In the genomic region with DNA sequence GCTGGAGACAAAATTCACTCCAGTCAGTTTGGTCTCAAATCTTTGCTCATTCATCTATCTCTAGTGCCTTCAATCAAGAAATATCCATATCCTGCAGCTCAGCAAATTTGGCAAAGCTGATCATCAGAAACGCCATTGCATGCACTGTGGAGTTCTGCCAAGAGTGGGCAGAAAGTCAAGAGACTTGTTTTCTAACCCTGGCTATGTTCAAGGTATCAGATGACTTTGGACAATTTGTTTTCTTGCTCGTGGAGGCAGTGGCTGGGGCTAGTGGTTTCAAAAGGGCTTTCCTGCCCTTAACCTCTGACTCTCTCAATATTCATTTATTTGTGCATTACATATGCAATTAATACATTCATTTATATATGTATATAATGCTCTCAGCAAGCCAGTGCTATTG, we compare ENCODE assay signal across 33 cellular contexts. TPM values are rescaled to one million over a fixed set of nuclear protein-coding genes. Genes with fewer than 3 reads are reported as not detected.
DNase-seq lines count a peak whose midpoint lies in the region; ATAC-seq lines count a peak whose summit lies in the region.
"Had no signal": no experiment of that assay in that cellular context is flagged by ENCODE, and none has a peak within 500 bp of the region (broad histone marks: within the 10 kb centered on the region; RNA-seq: fewer than 3 reads in every experiment).

No MANE protein-coding gene starts in this region.

- H3K4me3 Mint-ChIP-seq in natural killer cell treated with Interleukin-12 subunit alpha and Interleukin-12 subunit beta and Interleukin-15 and Interleukin-18, amount 100 ng/mL, for 72 hours, result no peak overlapping the region
- H3K4me3 Mint-ChIP-seq: activated T-cell treated with anti-CD3 and anti-CD28 coated beads, Interleukin-2, amount 50 U/mL, for 72 hours; central memory CD8-positive, alpha-beta T cell; dendritic cell treated with granulocyte-macrophage colony-stimulating factor and Interleukin-4, amounts not matched to agents 40 ng/mL and 50 ng/mL, for 4 days; naive thymus-derived CD8-positive, alpha-beta T cell; stimulated activated effector memory CD8-positive, alpha-beta T cell treated with anti-CD3 and anti-CD28 coated beads, Interleukin-12 subunit alpha, Interleukin-12 subunit beta, amount 100 ng/mL, for 72 hours had no signal

- peak; percentile 85 for ATAC-seq in left ventricle myocardium superior
- no peak for ATAC-seq in GM21825 (IDR thresholded peaks at IDR 0.05; ENCODE audit: unreplicated experiment)
- ATAC-seq in natural killer cell treated with Interleukin-12 subunit alpha and Interleukin-12 subunit beta and Interleukin-15 and Interleukin-18, amount 100 ng/mL, for 72 hours, result no peak
- ATAC-seq: activated T-cell treated with anti-CD3 and anti-CD28 coated beads, Interleukin-2, amount 50 U/mL, for 72 hours; HCT116; naive thymus-derived CD8-positive, alpha-beta T cell; stimulated activated effector memory CD8-positive, alpha-beta T cell treated with anti-CD3 and anti-CD28 coated beads, Interleukin-12 subunit alpha, Interleukin-12 subunit beta, amount 100 ng/mL, for 72 hours had no signal

- H3K36me3 Mint-ChIP-seq in natural killer cell treated with Interleukin-12 subunit alpha and Interleukin-12 subunit beta and Interleukin-15 and Interleukin-18, amount 100 ng/mL, for 72 hours, result no peaks in the 10 kb centered on the region
- H3K36me3 Mint-ChIP-seq: stimulated activated effector memory CD8-positive, alpha-beta T cell treated with anti-CD3 and anti-CD28 coated beads, Interleukin-12 subunit alpha, Interleukin-12 subunit beta, amount 100 ng/mL, for 72 hours had no signal

- intact Hi-C loops in left ventricle myocardium superior (cut with micrococcal nuclease), result no loop called here

- no peaks in the 10 kb centered on the region for H3K9me3 Mint-ChIP-seq in natural killer cell treated with Interleukin-12 subunit alpha and Interleukin-12 subunit beta and Interleukin-15 and Interleukin-18, amount 100 ng/mL, for 72 hours
- H3K9me3 Mint-ChIP-seq: activated T-cell treated with anti-CD3 and anti-CD28 coated beads, Interleukin-2, amount 50 U/mL, for 72 hours; central memory CD8-positive, alpha-beta T cell; dendritic cell treated with granulocyte-macrophage colony-stimulating factor and Interleukin-4, amounts not matched to agents 40 ng/mL and 50 ng/mL, for 4 days; naive thymus-derived CD8-positive, alpha-beta T cell; stimulated activated effector memory CD8-positive, alpha-beta T cell treated with anti-CD3 and anti-CD28 coated beads, Interleukin-12 subunit alpha, Interleukin-12 subunit beta, amount 100 ng/mL, for 72 hours had no signal

- peaks cover 19 to 28% of the 10 kb centered on the region in 2 donors for H3K27me3 Mint-ChIP-seq in natural killer cell treated with Interleukin-12 subunit alpha and Interleukin-12 subunit beta and Interleukin-15 and Interleukin-18, amount 100 ng/mL, for 72 hours

- DNase-seq in DMS 273 (lab: John Stamatoyannopoulos, UW; ENCODE audit: unreplicated experiment) (peak; percentile 66), DMS153 (lab: John Stamatoyannopoulos, UW) (peak; percentile 7), NCI-H69 (lab: John Stamatoyannopoulos, UW) (peak; percentile 45), left ventricle myocardium superior (no peak), SKM-1 treated with dmso at 0.1 percent for 144 hours (lab: John Stamatoyannopoulos, UW; ENCODE audit: unreplicated experiment) (no peak)
- DNase-seq in natural killer cell treated with Interleukin-12 subunit alpha and Interleukin-12 subunit beta and Interleukin-15 and Interleukin-18, amount 100 ng/mL, for 72 hours (ENCODE audit: low spot score), result no peak
- DNase-seq: activated CD4-positive, alpha-beta T cell treated with anti-CD3 and anti-CD28 coated beads, Interleukin-2, amount 50 U/mL, for 48 hours; activated CD4-positive, CD25-positive, alpha-beta regulatory T cell; activated T-cell treated with anti-CD3 and anti-CD28 coated beads, Interleukin-2, amount 50 U/mL, for 72 hours; erythroblast; GF-D8; head of caudate nucleus; Kasumi-1; kidney; lower lobe of right lung; MV-4-11; naive thymus-derived CD8-positive, alpha-beta T cell; NCI-H1694; NCI-H226; nucleus accumbens; RPMI8226; T-helper 1 cell; trophoblast cell had no signal

- H3K4me1 Mint-ChIP-seq in natural killer cell treated with Interleukin-12 subunit alpha and Interleukin-12 subunit beta and Interleukin-15 and Interleukin-18, amount 100 ng/mL, for 72 hours (ENCODE audit: low read depth in 2 of 2), result no peaks in the 10 kb centered on the region
- H3K4me1 Mint-ChIP-seq: central memory CD8-positive, alpha-beta T cell; naive thymus-derived CD8-positive, alpha-beta T cell; stimulated activated effector memory CD8-positive, alpha-beta T cell treated with anti-CD3 and anti-CD28 coated beads, Interleukin-12 subunit alpha, Interleukin-12 subunit beta, amount 100 ng/mL, for 72 hours had no signal

- no peak overlapping the region for H3K27ac Mint-ChIP-seq in natural killer cell treated with Interleukin-12 subunit alpha and Interleukin-12 subunit beta and Interleukin-15 and Interleukin-18, amount 100 ng/mL, for 72 hours
- H3K27ac Mint-ChIP-seq: activated T-cell treated with anti-CD3 and anti-CD28 coated beads, Interleukin-2, amount 50 U/mL, for 72 hours; dendritic cell treated with granulocyte-macrophage colony-stimulating factor and Interleukin-4, amounts not matched to agents 40 ng/mL and 50 ng/mL, for 4 days; naive thymus-derived CD8-positive, alpha-beta T cell; stimulated activated effector memory CD8-positive, alpha-beta T cell treated with anti-CD3 and anti-CD28 coated beads, Interleukin-12 subunit alpha, Interleukin-12 subunit beta, amount 100 ng/mL, for 72 hours had no signal

RNA-seq across cellular contexts. Expression of a gene that starts 12.8 kb away (rescaled TPM):
- total RNA-seq in left ventricle myocardium superior, result not detected
- not detected for total RNA-seq in natural killer cell treated with Interleukin-12 subunit alpha and Interleukin-12 subunit beta and Interleukin-15 and Interleukin-18, amount 100 ng/mL, for 72 hours
- total RNA-seq: activated T-cell treated with anti-CD3 and anti-CD28 coated beads, Interleukin-2, amount 50 U/mL, for 72 hours; astrocyte; kidney; mononuclear cell; naive thymus-derived CD8-positive, alpha-beta T cell; OCI-LY7; SK-MEL-5; subcutaneous adipose tissue had no signal

Comparison
In these comparisons a context has a peak if more than half of its experiments do, and no peak if none do; other contexts are left out.
1. DNase-seq: peak in DMS 273 (single experiment), DMS153 (single experiment) and NCI-H69 (single experiment); none in left ventricle myocardium superior (single experiment), natural killer cell treated with Interleukin-12 subunit alpha and Interleukin-12 subunit beta and Interleukin-15 and Interleukin-18, amount 100 ng/mL, for 72 hours (single experiment) and SKM-1 treated with dmso at 0.1 percent for 144 hours (single experiment).